In genomic region chr3:184563569-184563925, GRCh38 we compare ENCODE assay signal across 9 cellular contexts. TPM values are rescaled to one million over a fixed set of nuclear protein-coding genes. Genes with fewer than 3 reads are reported as not detected.
DNase-seq lines count a peak whose midpoint lies in the region; ATAC-seq, FAIRE-seq and TF ChIP-seq lines count a peak whose summit lies in the region.
"Had no signal": no experiment of that assay in that cellular context is flagged by ENCODE, and none has a peak within 500 bp of the region (broad histone marks: within the 10 kb centered on the region; RNA-seq: fewer than 3 reads in every experiment).

No MANE protein-coding gene starts in this region.

- no peaks in the 10 kb centered on the region for H3K9me1 ChIP-seq in keratinocyte (ENCODE audit: control insufficient read depth, extremely low read depth, insufficient read depth, low read length)

- in situ Hi-C loops in GM23248 (cut with MboI) (no loop called here), astrocyte of the cerebellum (cut with HindIII; ENCODE audit: low sequenced_read_pairs) (no loop called here)

- FAIRE-seq in keratinocyte (lab: Jason Lieb, UNC), result peak; percentile 79

- H3K27ac ChIP-seq in GM23248 (no peak overlapping the region), keratinocyte (ENCODE audit: control insufficient read depth, insufficient read depth, low read length) (peak overlapping the region; percentile 0)

- H3K79me2 ChIP-seq in GM23248 (ENCODE audit: insufficient read depth), result no peaks in the 10 kb centered on the region
- H3K79me2 ChIP-seq in keratinocyte (ENCODE audit: control insufficient read depth, insufficient read depth, low read length), result peaks cover 18% of the 10 kb centered on the region

- no peak for ATAC-seq in GM18505 (IDR thresholded peaks at IDR 0.05; ENCODE audit: unreplicated experiment)

- peak overlapping the region; percentile 81; the same call in 1 of the 2 replicates for H3K4me3 ChIP-seq in GM23248
- H3K4me3 ChIP-seq in astrocyte of the cerebellum (ENCODE audit: low read depth, low read length), result peak overlapping the region; percentile 49
- H3K4me3 ChIP-seq in keratinocyte (ENCODE audit: control insufficient read depth in 2 of 3, extremely low read depth in 1 of 3, insufficient read depth in 2 of 3, low read depth in 1 of 3, low read length in 3 of 3), result peak overlapping the region in 2 of 3 experiments; percentile 3 to 75
- H3K4me3 ChIP-seq in skeletal muscle satellite cell (ENCODE audit: low read length), result no peak overlapping the region

- H3K4me1 ChIP-seq in GM23248 (ENCODE audit: insufficient read depth), result peaks cover 34% of the 10 kb centered on the region
- peaks cover 65% of the 10 kb centered on the region for H3K4me1 ChIP-seq in keratinocyte (ENCODE audit: control insufficient read depth, extremely low read depth, insufficient read depth, low read length)
- peaks cover 34% of the 10 kb centered on the region for H3K4me1 ChIP-seq in skeletal muscle satellite cell (ENCODE audit: control insufficient read depth, insufficient read depth, low read length)

- H4K20me1 ChIP-seq in GM23248 (ENCODE audit: insufficient read depth) (no peaks in the 10 kb centered on the region), keratinocyte (ENCODE audit: control insufficient read depth, extremely low read depth, insufficient read depth, low read length) (no peaks in the 10 kb centered on the region)

- dilution Hi-C loops in keratinocyte (cut with MboI; ENCODE audit: extremely low pct_ligation_motif_present, low sequenced_read_pairs), result no loop called here

- H3K9ac ChIP-seq in GM23248 (peak overlapping the region; percentile 69; the same call in 1 of the 2 replicates), keratinocyte (ENCODE audit: control insufficient read depth, extremely low read depth, insufficient read depth, low read length) (peak overlapping the region; percentile 69), skeletal muscle satellite cell (ENCODE audit: low read depth, low read length) (no peak overlapping the region)

- H2AFZ ChIP-seq in GM23248, result peak overlapping the region; percentile 53
- no peak overlapping the region for H2AFZ ChIP-seq in keratinocyte (ENCODE audit: control insufficient read depth, low read length)

- no peak for TF ChIP-seq POLR2A in GM18505 (IDR thresholded peaks at IDR 0.05; ENCODE audit: borderline replicate concordance, extremely low read depth, insufficient read depth, insufficient read length)

- H3K4me2 ChIP-seq in GM23248 (ENCODE audit: unreplicated experiment) (peak overlapping the region; percentile 72), keratinocyte (ENCODE audit: control insufficient read depth, extremely low read depth, insufficient read depth, low read depth, low read length) (peak overlapping the region; percentile 96), skeletal muscle satellite cell (ENCODE audit: low read length) (peak overlapping the region; percentile 11)

- H3K27me3 ChIP-seq in GM23248 (replicated peaks; ENCODE audit: insufficient read depth), result no peaks in the 10 kb centered on the region
- no peaks in the 10 kb centered on the region for H3K27me3 ChIP-seq in keratinocyte (ENCODE audit: control insufficient read depth, extremely low read depth, insufficient read depth, low read length)
- H3K27me3 ChIP-seq in skeletal muscle satellite cell (ENCODE audit: control insufficient read depth, insufficient read depth, low read length), result peaks cover 21% of the 10 kb centered on the region

- H3K9me3 ChIP-seq in GM23248 (ENCODE audit: low read depth) (no peaks in the 10 kb centered on the region), keratinocyte (ENCODE audit: control insufficient read depth, low read depth, low read length) (no peaks in the 10 kb centered on the region), skeletal muscle satellite cell (replicated peaks; ENCODE audit: low read length) (no peaks in the 10 kb centered on the region)

- DNase-seq in GM23248 (peak; percentile 36), astrocyte of the cerebellum (ENCODE audit: low read depth) (no peak), keratinocyte (ENCODE audit: low read depth, low spot score) (no peak), DMS79 (lab: John Stamatoyannopoulos, UW) (no peak), NAMALWA (ENCODE audit: low spot score) (no peak)
- DNase-seq in stimulated activated CD4-positive, alpha-beta T cell treated with anti-CD3 and anti-CD28 coated beads, Interleukin-1b, Interleukin-23, amount 100 ng/mL, for 48 hours, result no peak
- DNase-seq: cortex of kidney had no signal

- H3K9me2 ChIP-seq in GM23248 (ENCODE audit: insufficient read depth), result no peaks in the 10 kb centered on the region

- no peak for TF ChIP-seq CTCF in astrocyte of the cerebellum (IDR thresholded peaks at IDR 0.05; ENCODE audit: low read depth, low read length, missing control alignments)
- TF ChIP-seq CTCF in keratinocyte (optimal IDR thresholded peaks at IDR 0.05 in 1 of 3, IDR thresholded peaks at IDR 0.05 in 1 of 3, conservative IDR thresholded peaks at IDR 0.05 in 1 of 3; ENCODE audit: extremely low read depth in 1 of 3, insufficient read depth in 2 of 3, low read length in 3 of 3), result no peak

- H3F3A ChIP-seq in GM23248 (ENCODE audit: insufficient read depth), result no peaks in the 10 kb centered on the region; the same call in 1 of the 2 replicates

- H3K36me3 ChIP-seq in GM23248 (ENCODE audit: low read depth) (no peaks in the 10 kb centered on the region), keratinocyte (ENCODE audit: control insufficient read depth in 2 of 2, extremely low read depth in 1 of 2, insufficient read depth in 2 of 2, low read length in 2 of 2) (no peaks in the 10 kb centered on the region), skeletal muscle satellite cell (ENCODE audit: insufficient read depth, low read length) (no peaks in the 10 kb centered on the region)

- WGBS in GM23248 (ENCODE audit: low coverage in 1 of 2, low lambda C conversion rate in 2 of 2, missing lambda C conversion rate in 2 of 2), 2 experiments, result 37 to 45% methylated on average over 11 of the region's 11 CpGs

RNA-seq across cellular contexts. Expression of gene EPHB3, which starts 2.0 kb away (rescaled TPM):
- 3.0 and 16.9 TPM in 2 replicates for total RNA-seq in GM23248 (2014; rRNA removed; shearing (Covaris generic))
- polyA plus RNA-seq in GM23248 (2016; fragmentation: Nextera tagmentation; extraction: Ambion mirVana) (1.6 and 1.7 TPM in 2 replicates), keratinocyte (2.2 to 6.7 TPM (median 3.7 TPM) in 3 replicates)
- polyA plus RNA-seq in keratinocyte (2011; ENCODE audit: low read depth), result 13.7 TPM
- 1.3 and 3.2 TPM in 2 replicates for polyA plus RNA-seq in keratinocyte (2011; cell fraction: cytosol; rRNA removed)
- 21.1 and 21.6 TPM in 2 replicates for polyA plus RNA-seq in keratinocyte (2011; cell fraction: nucleus; rRNA removed)
- polyA plus RNA-seq in keratinocyte (2012; ENCODE audit: low replicate concordance), result 8.3 and 66.7 TPM in 2 replicates
- polyA minus RNA-seq in keratinocyte, result 8.0 to 36.6 TPM (median 14.7 TPM) in 3 replicates
- 7.1 TPM for polyA minus RNA-seq in keratinocyte (2011; cell fraction: cytosol; rRNA and poly(A)+ RNA removed)
- polyA minus RNA-seq in keratinocyte (2011; cell fraction: nucleus; rRNA and poly(A)+ RNA removed), result 28.8 and 31.2 TPM in 2 replicates
- total RNA-seq in skeletal muscle satellite cell (2012; rRNA removed), result 0.51 and 1.5 TPM in 2 replicates

Comparison
In these comparisons a context has a peak if more than half of its experiments do, and no peak if none do; other contexts are left out.
1. H3K4me2 ChIP-seq: peak in every context shown above with its lines; median percentile 96 in keratinocyte; 72 in GM23248; 11 in skeletal muscle satellite cell.